Comparison of ENCODE assay signal across 10 cellular contexts in genomic region chr1:119279441-119280415, GRCh38.
DNase-seq lines count a peak whose midpoint lies in the region; ATAC-seq and TF ChIP-seq lines count a peak whose summit lies in the region.
"Had no signal": no experiment of that assay in that cellular context is flagged by ENCODE, and none has a peak within 500 bp of the region (broad histone marks: within the 10 kb centered on the region; RNA-seq: fewer than 3 reads in every experiment).

No MANE protein-coding gene starts in this region.

- H3K79me2 ChIP-seq in mammary epithelial cell (ENCODE audit: insufficient read depth, low read length) = no peaks in the 10 kb centered on the region

- no peaks in the 10 kb centered on the region for H3K36me3 ChIP-seq in mammary epithelial cell (ENCODE audit: insufficient read depth, low read length)

- CTCF ChIA-PET in mammary epithelial cell (lab: Charles Lee; ENCODE audit: low non-redundant PET) = interaction anchor here (0.7 kb wide), 1 partner anchor 109 kb away, joined by 4 read pairs; no protein-coding TSS in a partner anchor

- H3K4me2 ChIP-seq in mammary epithelial cell (ENCODE audit: insufficient read depth, low read depth, low read length) = peak overlapping the region; percentile 48

- H2AFZ ChIP-seq in mammary epithelial cell (ENCODE audit: low read depth, low read length) = peak overlapping the region; percentile 74

- 0% methylated on average over 7 of the region's 8 CpGs for WGBS in mammary epithelial cell (ENCODE audit: low coverage, missing lambda C conversion rate)

- dilution Hi-C loops in mammary epithelial cell (cut with HindIII; ENCODE audit: low sequenced_read_pairs) = no loop called here

- peak overlapping the region; percentile 85 for H3K27ac ChIP-seq in mammary epithelial cell (ENCODE audit: insufficient read depth, low read depth, low read length)

- H3K9me3 ChIP-seq in mammary epithelial cell (replicated peaks; ENCODE audit: insufficient read depth, low read length) = no peaks in the 10 kb centered on the region

- DNase-seq in AG08396 (ENCODE audit: low spot score) (peak; percentile 44), LHCN-M2 (ENCODE audit: low read depth) (peak; percentile 86), mammary epithelial cell (peak; percentile 95), medulla oblongata (ENCODE audit: extremely low spot score) (peak; percentile 23), GM10266 (ENCODE audit: extremely low spot score) (no peak), hippocampal formation (lab: John Stamatoyannopoulos, UW) (no peak)
- no peak for DNase-seq in activated CD4-positive, alpha-beta T cell treated with anti-CD3 and anti-CD28 coated beads, Interleukin-2, amount 50 U/mL, for 1 hour
- DNase-seq: Kasumi-1, midbrain had no signal

- H4K20me1 ChIP-seq in mammary epithelial cell (ENCODE audit: insufficient read depth, low read length) = no peaks in the 10 kb centered on the region

- peaks cover 28% of the 10 kb centered on the region for H3K4me1 ChIP-seq in mammary epithelial cell (ENCODE audit: insufficient read depth, low read length)

- H3K4me3 ChIP-seq in mammary epithelial cell (replicated peaks in 1 of 3; ENCODE audit: insufficient read depth in 1 of 3, low read depth in 2 of 3, low read length in 3 of 3) = no peak overlapping the region

- peak overlapping the region; percentile 44 for H3K9ac ChIP-seq in mammary epithelial cell (ENCODE audit: insufficient read depth, low read length)

- in situ Hi-C loops in mammary epithelial cell (cut with MboI; ENCODE audit: low sequenced_read_pairs in 2 of 2) = no loop called here

- intact Hi-C loops in mammary epithelial cell (cut with micrococcal nuclease) = loop anchor here (2.0 to 10.0 kb wide), 5 partner anchors 139 to 1202 kb away; partner anchors contain the start of gene WARS2

- no peak for ATAC-seq in GM21737 (IDR thresholded peaks at IDR 0.05; ENCODE audit: unreplicated experiment)

- no peaks in the 10 kb centered on the region for H3K27me3 ChIP-seq in mammary epithelial cell (ENCODE audit: insufficient read depth, low read length)

- TF ChIP-seq CTCF in mammary epithelial cell (conservative IDR thresholded peaks at IDR 0.05 in 1 of 2, IDR thresholded peaks at IDR 0.05 in 1 of 2; ENCODE audit: extremely low read depth in 1 of 2, insufficient read depth in 1 of 2, low read depth in 1 of 2, low read length in 2 of 2) (no peak), GM10266 (IDR thresholded peaks at IDR 0.05; ENCODE audit: control insufficient read depth, insufficient read depth, low read depth, missing control alignments) (no peak)

- no TSS peak for BruUV-seq in mammary epithelial cell (replicated peaks; lab: Mats Ljungman, UMichigan)

Comparison
In these comparisons a context has a peak if more than half of its experiments do, and no peak if none do; other contexts are left out.
1. DNase-seq: peak in AG08396 (single experiment), LHCN-M2 (single experiment), mammary epithelial cell (single experiment) and medulla oblongata (single experiment); none in activated CD4-positive, alpha-beta T cell treated with anti-CD3 and anti-CD28 coated beads, Interleukin-2, amount 50 U/mL, for 1 hour (single experiment), GM10266 (single experiment) and hippocampal formation (0 of 2).